Comparison of ENCODE assay signal across 11 cellular contexts in the genomic region with DNA sequence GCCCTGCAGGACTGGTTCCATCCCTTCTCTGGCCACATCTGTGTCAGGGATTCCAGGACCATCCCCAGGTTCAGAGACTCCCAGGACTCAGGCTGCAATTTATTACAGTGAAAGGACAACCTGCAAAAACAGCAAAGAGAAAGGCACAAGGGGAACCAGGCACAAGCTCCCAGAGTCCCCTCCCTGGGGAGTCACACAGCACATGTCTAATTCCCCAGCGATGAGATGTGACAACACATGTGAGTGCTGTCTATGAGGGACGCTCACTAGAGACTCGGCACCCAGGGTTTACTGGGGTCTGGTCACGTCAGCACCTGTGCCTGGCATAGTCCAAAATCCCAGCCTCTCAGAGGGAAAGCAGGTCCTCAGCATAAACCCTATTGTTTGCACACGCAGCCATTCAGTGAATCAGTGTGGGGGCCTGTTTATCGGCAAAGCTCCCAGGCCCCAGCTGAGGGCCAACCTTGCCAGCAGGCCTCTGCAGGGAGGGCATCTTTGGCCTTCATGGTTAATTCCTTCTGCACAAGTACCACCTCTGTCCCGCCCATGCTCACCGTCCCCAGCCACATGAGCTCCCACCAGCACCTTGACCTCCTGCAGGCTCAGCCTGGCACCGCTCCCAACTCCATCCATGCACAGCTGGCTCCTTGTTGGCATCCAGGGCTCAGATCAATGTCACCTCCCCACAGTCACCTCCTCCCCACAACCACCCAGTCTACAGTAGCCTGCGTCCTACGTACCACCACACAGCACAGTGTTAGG.
DNase-seq lines count a peak whose midpoint lies in the region; ATAC-seq and TF ChIP-seq lines count a peak whose summit lies in the region.
"Had no signal": no experiment of that assay in that cellular context is flagged by ENCODE, and none has a peak within 500 bp of the region (broad histone marks: within the 10 kb centered on the region; RNA-seq: fewer than 3 reads in every experiment).

No MANE protein-coding gene starts in this region.

- 90% methylated on average over 8 of the region's 11 CpGs for WGBS in suprapubic skin

- peak; percentile 13 for ATAC-seq in HG02852 (IDR thresholded peaks at IDR 0.05; ENCODE audit: unreplicated experiment)
- no peak for ATAC-seq in T-cell (replicated peaks in 1 of 4)
- ATAC-seq in stimulated activated naive CD8-positive, alpha-beta T cell treated with anti-CD3 and anti-CD28 coated beads, Interleukin-15, amount 100 ng/mL, for 72 hours, result no peak
- ATAC-seq in foreskin keratinocyte, result no peak

- TF ChIP-seq POLR2A in suprapubic skin (IDR thresholded peaks at IDR 0.05), result no peak

- POLR2A ChIA-PET in T-cell (lab: Charles Lee), result no interaction called here

- CTCF ChIA-PET in T-cell (lab: Charles Lee), result interaction anchor here in 1 of 2 donors (0.8 kb wide), 1 partner anchor 401 kb away, joined by 4 read pairs; no protein-coding TSS in a partner anchor

- H3K4me1 ChIP-seq in foreskin keratinocyte (no peaks in the 10 kb centered on the region), suprapubic skin (no peaks in the 10 kb centered on the region)

- H3K36me3 ChIP-seq in suprapubic skin, result no peaks in the 10 kb centered on the region
- H3K36me3 ChIP-seq: spleen had no signal

- DNase-seq in activated naive CD4-positive, alpha-beta T cell (lab: John Stamatoyannopoulos, UW), result no peak
- no peak for DNase-seq in T-cell
- DNase-seq in stimulated activated naive CD8-positive, alpha-beta T cell treated with anti-CD3 and anti-CD28 coated beads, Interleukin-15, amount 100 ng/mL, for 72 hours, result no peak
- no peak for DNase-seq in foreskin keratinocyte
- no peak for DNase-seq in kidney glomerular epithelial cell (lab: John Stamatoyannopoulos, UW)
- DNase-seq in suprapubic skin (ENCODE audit: low spot score in 2 of 2), result no peak
- DNase-seq: IMR-90, spleen had no signal

- H3K27me3 Mint-ChIP-seq in activated naive CD4-positive, alpha-beta T cell treated with anti-CD3 and anti-CD28 coated beads, Interleukin-2, amount 50 U/mL, for 24 hours, result no peaks in the 10 kb centered on the region
- H3K27me3 Mint-ChIP-seq in T-cell, result peaks cover 7 to 8% of the 10 kb centered on the region in 2 donors
- peaks cover 6% of the 10 kb centered on the region for H3K27me3 Mint-ChIP-seq in stimulated activated naive CD8-positive, alpha-beta T cell treated with anti-CD3 and anti-CD28 coated beads, Interleukin-15, amount 100 ng/mL, for 72 hours

- H3K4me3 ChIP-seq in suprapubic skin, result no peak overlapping the region

- H3K9me3 ChIP-seq in suprapubic skin, result no peaks in the 10 kb centered on the region

- H3K27ac Mint-ChIP-seq in activated naive CD4-positive, alpha-beta T cell treated with anti-CD3 and anti-CD28 coated beads, Interleukin-2, amount 50 U/mL, for 24 hours, result peak overlapping the region; percentile 6
- peak overlapping the region; percentile 87 to 91 for H3K27ac Mint-ChIP-seq in T-cell
- H3K27ac Mint-ChIP-seq in stimulated activated naive CD8-positive, alpha-beta T cell treated with anti-CD3 and anti-CD28 coated beads, Interleukin-15, amount 100 ng/mL, for 72 hours, result peak overlapping the region; percentile 35 to 38

- H3K27ac ChIP-seq in foreskin keratinocyte, result no peak overlapping the region
- no peak overlapping the region for H3K27ac ChIP-seq in suprapubic skin

- H3K4me1 Mint-ChIP-seq in activated naive CD4-positive, alpha-beta T cell treated with anti-CD3 and anti-CD28 coated beads, Interleukin-2, amount 50 U/mL, for 24 hours, result peaks cover 24% of the 10 kb centered on the region
- H3K4me1 Mint-ChIP-seq in T-cell, result peaks cover 15 to 19% (median 16%) of the 10 kb centered on the region in 3 donors
- peaks cover 19% of the 10 kb centered on the region for H3K4me1 Mint-ChIP-seq in stimulated activated naive CD8-positive, alpha-beta T cell treated with anti-CD3 and anti-CD28 coated beads, Interleukin-15, amount 100 ng/mL, for 72 hours

- H3K9me3 Mint-ChIP-seq in activated naive CD4-positive, alpha-beta T cell treated with anti-CD3 and anti-CD28 coated beads, Interleukin-2, amount 50 U/mL, for 24 hours, result peaks cover 6% of the 10 kb centered on the region
- H3K9me3 Mint-ChIP-seq in T-cell, result peaks cover 5 to 19% (median 6%) of the 10 kb centered on the region in 3 donors
- H3K9me3 Mint-ChIP-seq in stimulated activated naive CD8-positive, alpha-beta T cell treated with anti-CD3 and anti-CD28 coated beads, Interleukin-15, amount 100 ng/mL, for 72 hours, result peaks cover 11 to 13% of the 10 kb centered on the region in 2 donors

- no peak overlapping the region for H3K4me3 Mint-ChIP-seq in activated naive CD4-positive, alpha-beta T cell treated with anti-CD3 and anti-CD28 coated beads, Interleukin-2, amount 50 U/mL, for 24 hours
- peak overlapping the region in 1 of 3 donors; percentile 29 for H3K4me3 Mint-ChIP-seq in T-cell
- peak overlapping the region in 1 of 2 donors; percentile 53 for H3K4me3 Mint-ChIP-seq in stimulated activated naive CD8-positive, alpha-beta T cell treated with anti-CD3 and anti-CD28 coated beads, Interleukin-15, amount 100 ng/mL, for 72 hours
- H3K4me3 Mint-ChIP-seq: brain had no signal

- TF ChIP-seq CTCF in foreskin keratinocyte (conservative IDR thresholded peaks at IDR 0.05) (no peak), suprapubic skin (IDR thresholded peaks at IDR 0.05) (no peak)

- H3K27me3 ChIP-seq in foreskin keratinocyte, result no peaks in the 10 kb centered on the region
- H3K27me3 ChIP-seq in suprapubic skin, result peaks cover 1% of the 10 kb centered on the region
- H3K27me3 ChIP-seq: spleen had no signal

- peaks cover 5% of the 10 kb centered on the region for H3K36me3 Mint-ChIP-seq in activated naive CD4-positive, alpha-beta T cell treated with anti-CD3 and anti-CD28 coated beads, Interleukin-2, amount 50 U/mL, for 24 hours
- no peaks in the 10 kb centered on the region for H3K36me3 Mint-ChIP-seq in T-cell
- H3K36me3 Mint-ChIP-seq: brain had no signal

- no peak for TF ChIP-seq EP300 in suprapubic skin (IDR thresholded peaks at IDR 0.05)

Comparison
In these comparisons a context has a peak if more than half of its experiments do, and no peak if none do; other contexts are left out.
1. H3K27ac Mint-ChIP-seq: peak in every context shown above with its lines; median percentile 89 in T-cell; 36 in stimulated activated naive CD8-positive, alpha-beta T cell treated with anti-CD3 and anti-CD28 coated beads, Interleukin-15, amount 100 ng/mL, for 72 hours; 6 in activated naive CD4-positive, alpha-beta T cell treated with anti-CD3 and anti-CD28 coated beads, Interleukin-2, amount 50 U/mL, for 24 hours.